In the genomic region with DNA sequence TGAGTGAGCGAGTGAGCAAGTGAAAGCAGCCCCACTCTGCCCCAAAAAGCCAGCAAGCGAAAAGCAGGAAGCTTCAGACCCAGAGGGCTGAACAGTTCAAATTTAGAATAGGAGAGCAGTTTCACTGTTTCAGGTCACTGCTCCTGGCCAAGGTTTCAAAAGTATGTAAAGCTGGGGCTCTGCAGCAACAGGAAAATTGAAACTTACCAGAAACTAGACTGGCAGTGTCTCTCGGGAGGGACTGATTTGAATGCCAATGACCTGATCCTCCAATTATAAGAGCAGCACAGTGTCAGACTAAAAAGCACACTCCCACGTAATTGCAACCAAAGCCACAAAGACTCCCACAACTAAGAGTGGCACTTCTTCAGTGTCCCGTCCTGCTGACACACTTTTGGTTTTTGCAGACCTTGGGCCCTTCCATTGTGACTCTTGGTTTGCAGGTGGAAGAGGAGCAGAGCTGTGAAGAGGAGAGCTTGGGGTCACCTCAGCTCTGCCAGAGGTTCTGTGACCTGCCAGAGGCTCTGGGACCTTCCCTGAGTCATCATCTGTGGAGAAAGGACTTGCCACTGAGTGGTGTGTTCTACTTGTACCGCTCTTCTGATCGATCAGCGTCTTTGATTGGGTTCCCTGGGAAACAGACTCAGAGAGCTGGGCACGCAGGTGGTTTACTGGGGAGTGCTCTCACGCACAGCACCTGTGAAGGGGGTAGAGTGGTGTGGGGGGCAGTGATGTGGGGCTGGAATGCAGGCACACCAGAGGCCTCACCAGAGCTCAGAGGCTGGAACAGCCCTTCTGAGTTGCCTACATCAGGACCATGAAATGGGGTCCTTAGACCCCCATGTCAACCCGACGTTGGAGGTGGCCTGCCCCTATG, we compare ENCODE assay signal across 10 cellular contexts. TPM values are rescaled to one million over a fixed set of nuclear protein-coding genes. Genes with fewer than 3 reads are reported as not detected.
DNase-seq lines count a peak whose midpoint lies in the region; ATAC-seq, FAIRE-seq and TF ChIP-seq lines count a peak whose summit lies in the region.
"Had no signal": no experiment of that assay in that cellular context is flagged by ENCODE, and none has a peak within 500 bp of the region (broad histone marks: within the 10 kb centered on the region; RNA-seq: fewer than 3 reads in every experiment).

No MANE protein-coding gene starts in this region.

- in situ Hi-C loops in transverse colon (cut with MboI; ENCODE audit: low pct_ligation_motif_present in 1 of 4, low pct_unique_long_range_greater_than_20kb in 1 of 4, low sequenced_read_pairs in 3 of 4) = loop anchor here in 1 of 4 donors (25.0 kb wide), 1 partner anchor 217 kb away; no protein-coding TSS in a partner anchor
- in situ Hi-C loops in GM23248 (cut with MboI) = no loop called here

- no peaks in the 10 kb centered on the region for H3F3A ChIP-seq in GM23248 (ENCODE audit: insufficient read depth)

- H3K9me3 ChIP-seq in kidney (ENCODE audit: control insufficient read depth in 1 of 2, low read length in 2 of 2) = no peaks in the 10 kb centered on the region
- no peaks in the 10 kb centered on the region for H3K9me3 ChIP-seq in transverse colon
- no peaks in the 10 kb centered on the region for H3K9me3 ChIP-seq in GM23248 (ENCODE audit: low read depth)

- H3K4me3 ChIP-seq in kidney (ENCODE audit: low read length in 2 of 2) (peak overlapping the region in 1 of 2 donors; percentile 1), transverse colon (no peak overlapping the region), GM23248 (no peak overlapping the region)

- H2AFZ ChIP-seq in GM23248 = no peak overlapping the region

- no peak for TF ChIP-seq EP300 in transverse colon (IDR thresholded peaks at IDR 0.05; ENCODE audit: low read depth)

- H3K9me2 ChIP-seq in GM23248 (ENCODE audit: insufficient read depth) = no peaks in the 10 kb centered on the region

- H3K36me3 Mint-ChIP-seq in type B pancreatic cell = no peaks in the 10 kb centered on the region

- peak; percentile 78 for ATAC-seq in GM18868 (IDR thresholded peaks at IDR 0.05; ENCODE audit: unreplicated experiment)
- ATAC-seq in GM21723 (IDR thresholded peaks at IDR 0.05; ENCODE audit: unreplicated experiment) = peak; percentile 82
- peak; percentile 51 for ATAC-seq in HG03575 (IDR thresholded peaks at IDR 0.05; ENCODE audit: extremely low read depth, insufficient number of reproducible peaks, low FRiP score, unreplicated experiment)

- 73 to 84% methylated on average over 3 to 12 of the region's 12 CpGs for WGBS in transverse colon (ENCODE audit: low coverage in 1 of 2), 2 donors
- WGBS in GM23248 (ENCODE audit: low coverage in 1 of 2, low lambda C conversion rate in 2 of 2, missing lambda C conversion rate in 2 of 2), 2 experiments = 52 to 58% methylated on average over 11 to 12 of the region's 12 CpGs

- H3K27me3 Mint-ChIP-seq in type B pancreatic cell = peaks cover 3% of the 10 kb centered on the region

- peaks cover 2% of the 10 kb centered on the region for H3K4me1 Mint-ChIP-seq in type B pancreatic cell (ENCODE audit: unreplicated experiment)

- H3K36me3 ChIP-seq in kidney (ENCODE audit: control insufficient read depth in 1 of 2, insufficient read depth in 2 of 2, low read length in 2 of 2) = no peaks in the 10 kb centered on the region
- H3K36me3 ChIP-seq in transverse colon = no peaks in the 10 kb centered on the region
- no peaks in the 10 kb centered on the region for H3K36me3 ChIP-seq in GM23248 (ENCODE audit: low read depth)

- no peaks in the 10 kb centered on the region for H3K79me2 ChIP-seq in GM23248 (ENCODE audit: insufficient read depth)

- H3K27ac ChIP-seq in kidney (ENCODE audit: low read depth in 2 of 2, low read length in 2 of 2) = peak overlapping the region; percentile 23 to 41
- H3K27ac ChIP-seq in transverse colon = no peak overlapping the region
- no peak overlapping the region for H3K27ac ChIP-seq in GM23248
- H3K27ac ChIP-seq: HL-60 had no signal

- H3K9me3 Mint-ChIP-seq in type B pancreatic cell = peaks cover 5% of the 10 kb centered on the region

- H3K27ac Mint-ChIP-seq in type B pancreatic cell = no peak overlapping the region

- TF ChIP-seq CTCF in kidney (IDR thresholded peaks at IDR 0.05; ENCODE audit: borderline replicate concordance, extremely low read depth, insufficient read depth) = no peak
- no peak for TF ChIP-seq CTCF in transverse colon (IDR thresholded peaks at IDR 0.05)
- TF ChIP-seq CTCF in type B pancreatic cell (conservative IDR thresholded peaks at IDR 0.05) = no peak

- H3K9ac ChIP-seq in kidney (ENCODE audit: low read length in 2 of 2) (no peak overlapping the region), GM23248 (no peak overlapping the region)

- no peak for FAIRE-seq in kidney (lab: Jason Lieb, UNC)

- peaks cover 8 to 10% of the 10 kb centered on the region in 2 donors for H3K4me1 ChIP-seq in kidney (ENCODE audit: control insufficient read depth in 1 of 2, insufficient read depth in 1 of 2, low read depth in 1 of 2, low read length in 2 of 2)
- peaks cover 0 to 6% (median 0%) of the 10 kb centered on the region in 4 donors for H3K4me1 ChIP-seq in transverse colon
- no peaks in the 10 kb centered on the region for H3K4me1 ChIP-seq in GM23248 (ENCODE audit: insufficient read depth)

- intact Hi-C loops in kidney (cut with DNase I) (no loop called here), transverse colon (cut with DNase I; ENCODE audit: low total_unique reads) (no loop called here)

- no peak for TF ChIP-seq POLR2A in transverse colon (IDR thresholded peaks at IDR 0.05)

- DNase-seq in kidney (no peak), transverse colon (no peak), type B pancreatic cell (ENCODE audit: extremely low spot score, unreplicated experiment) (no peak), GM23248 (no peak), AG20443 (ENCODE audit: low spot score) (no peak)

- no peak overlapping the region for H3K4me2 ChIP-seq in GM23248 (ENCODE audit: unreplicated experiment)

- H3K27me3 ChIP-seq in transverse colon (no peaks in the 10 kb centered on the region), GM23248 (replicated peaks; ENCODE audit: insufficient read depth) (no peaks in the 10 kb centered on the region; the same call in 1 of the 2 replicates)

- H3K4me3 Mint-ChIP-seq in type B pancreatic cell = no peak overlapping the region
- H3K4me3 Mint-ChIP-seq: neural crest cell had no signal

- no peaks in the 10 kb centered on the region for H4K20me1 ChIP-seq in GM23248 (ENCODE audit: insufficient read depth)

RNA-seq across cellular contexts. Expression of gene PTGIS, which starts 52.7 kb away (rescaled TPM):
- total RNA-seq in kidney (24.1 TPM), transverse colon (10 to 100 TPM in 3 of 4 donors, 1 to 10 TPM in 1; 9.4 to 22.3 (median 15.6) TPM), type B pancreatic cell (ENCODE audit: low replicate concordance) (4.6 and 33.3 TPM in 2 replicates)
- polyA plus RNA-seq in kidney (ENCODE audit: insufficient read depth, low read depth, low replicate concordance) (3.1 TPM), GM23248 (2016; fragmentation: Nextera tagmentation; extraction: Ambion mirVana) (109 and 114 TPM in 2 replicates)
- 178 and 192 TPM in 2 replicates for total RNA-seq in GM23248 (2014; rRNA removed; shearing (Covaris generic))

Comparison
In these comparisons a context has a peak if more than half of its experiments do, and no peak if none do; other contexts are left out.
1. H3K27ac ChIP-seq: peak in kidney (2 of 2); none in transverse colon (0 of 4) and GM23248 (single experiment).
2. Peak in every context shown above with its lines, with median percentiles within 50 percentile points of each other: ATAC-seq.